In the genomic region with DNA sequence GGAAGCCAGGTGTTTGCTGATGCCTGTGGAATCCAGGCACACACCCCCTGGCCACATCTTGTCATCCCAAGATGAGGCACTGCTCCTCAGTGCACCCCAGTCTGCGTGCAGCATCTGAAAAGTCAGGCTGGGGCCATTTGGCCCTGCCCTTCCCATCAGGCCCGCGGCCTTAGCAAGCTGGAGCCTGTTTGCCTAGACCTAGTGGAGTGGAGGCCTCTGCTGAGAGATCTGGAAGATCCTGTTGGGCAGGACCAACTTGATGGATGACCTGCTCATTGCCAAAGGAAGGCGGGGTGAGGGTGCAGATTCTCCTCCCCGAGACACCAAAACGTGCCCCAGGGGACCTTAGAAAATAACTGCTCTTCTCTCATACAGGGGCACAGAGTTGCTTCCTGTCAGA, we compare ENCODE assay signal across 16 cellular contexts.
DNase-seq lines count a peak whose midpoint lies in the region; ATAC-seq and TF ChIP-seq lines count a peak whose summit lies in the region.
"Had no signal": no experiment of that assay in that cellular context is flagged by ENCODE, and none has a peak within 500 bp of the region (broad histone marks: within the 10 kb centered on the region; RNA-seq: fewer than 3 reads in every experiment).

No MANE protein-coding gene starts in this region.

- H3K4me1 ChIP-seq in BLaER1 (peaks cover 54% of the 10 kb centered on the region), GM23338 (ENCODE audit: insufficient read depth) (no peaks in the 10 kb centered on the region; the same call in 1 of the 2 replicates)
- H3K4me1 ChIP-seq: esophagus muscularis mucosa had no signal

- H3K4me2 ChIP-seq in BLaER1 (peak overlapping the region; percentile 89), GM23338 (no peak overlapping the region)

- H3K4me3 ChIP-seq in BLaER1: no peak overlapping the region
- no peak overlapping the region for H3K4me3 ChIP-seq in GM23338
- H3K4me3 ChIP-seq: esophagus muscularis mucosa, SK-N-MC had no signal

- H2AFZ ChIP-seq in GM23338: no peak overlapping the region

- H3K9me3 ChIP-seq in BLaER1: peaks cover 8% of the 10 kb centered on the region
- H3K9me3 ChIP-seq: esophagus muscularis mucosa had no signal

- H3K36me3 ChIP-seq in BLaER1 (no peaks in the 10 kb centered on the region), GM23338 (ENCODE audit: insufficient read depth) (no peaks in the 10 kb centered on the region)
- H3K36me3 ChIP-seq: esophagus muscularis mucosa had no signal

- no peak overlapping the region for H3K9ac ChIP-seq in BLaER1

- H3K9me3 Mint-ChIP-seq in GM23338 (no peaks in the 10 kb centered on the region; the same call in 2 of the 3 replicates), WTC11 (peaks cover 12% of the 10 kb centered on the region)

- H4K20me1 ChIP-seq in BLaER1 (no peaks in the 10 kb centered on the region), GM23338 (replicated peaks; ENCODE audit: insufficient read depth) (no peaks in the 10 kb centered on the region)

- no peaks in the 10 kb centered on the region for H3K9me2 ChIP-seq in GM23338 (ENCODE audit: insufficient read depth)

- H3K27me3 ChIP-seq in BLaER1 (no peaks in the 10 kb centered on the region), GM23338 (ENCODE audit: insufficient read depth) (no peaks in the 10 kb centered on the region)
- H3K27me3 ChIP-seq: esophagus muscularis mucosa had no signal

- H3F3A ChIP-seq in GM23338 (replicated peaks; ENCODE audit: low read depth): no peaks in the 10 kb centered on the region

- H3K27me3 Mint-ChIP-seq in GM23338 (ENCODE audit: insufficient read depth, low read depth, poor library complexity) (no peaks in the 10 kb centered on the region), WTC11 (ENCODE audit: low read depth) (no peaks in the 10 kb centered on the region)
- H3K27me3 Mint-ChIP-seq: CD4-positive, alpha-beta memory T cell had no signal

- CTCF ChIA-PET in WTC11 (lab: Charles Lee): no interaction called here

- H3K27ac ChIP-seq in BLaER1 (peak overlapping the region; percentile 32; the same call in 1 of the 2 replicates), GM23338 (ENCODE audit: low read depth) (no peak overlapping the region)
- H3K27ac ChIP-seq: esophagus muscularis mucosa, SK-N-MC had no signal

- TF ChIP-seq CTCF in GM23338 (conservative IDR thresholded peaks at IDR 0.05; ENCODE audit: low read depth in 2 of 2) (no peak), WTC11 (IDR thresholded peaks at IDR 0.05) (no peak)

- DNase-seq in GM23338 (ENCODE audit: low spot score) (no peak), WTC11 (ENCODE audit: low spot score) (no peak), islet precursor cell (peak; percentile 87), NCI-H1105 treated with DMSO at 0.1 percent for 48 hours (lab: John Stamatoyannopoulos, UW) (no peak), NCI-H82 treated with DMSO at 0.1 percent for 48 hours (lab: John Stamatoyannopoulos, UW; ENCODE audit: unreplicated experiment) (no peak)
- DNase-seq: activated CD4-positive, CD25-positive, alpha-beta regulatory T cell treated with anti-CD3 and anti-CD28 coated beads, Interleukin-2, amount 50 U/mL, for 72 hours; activated naive CD4-positive, alpha-beta T cell; CD4-positive, alpha-beta memory T cell; MV-4-11; NCI-H82; stimulated activated naive CD8-positive, alpha-beta T cell treated with anti-CD3 and anti-CD28 coated beads, Interleukin-15, Interleukin-2, amounts not matched to agents 100 U/mL and 50 U/mL, for 24 hours had no signal

- peaks cover 13% of the 10 kb centered on the region for H3K4me1 Mint-ChIP-seq in GM23338
- peaks cover 19% of the 10 kb centered on the region for H3K4me1 Mint-ChIP-seq in WTC11

- H3K27ac Mint-ChIP-seq in GM23338: no peak overlapping the region
- no peak overlapping the region for H3K27ac Mint-ChIP-seq in WTC11

- H3K79me2 ChIP-seq in GM23338 (replicated peaks; ENCODE audit: insufficient read depth): no peaks in the 10 kb centered on the region

- POLR2A ChIA-PET in WTC11 (lab: Charles Lee): no interaction called here

- H3K4me3 Mint-ChIP-seq in GM23338: no peak overlapping the region
- no peak overlapping the region for H3K4me3 Mint-ChIP-seq in WTC11
- H3K4me3 Mint-ChIP-seq: CD4-positive, alpha-beta memory T cell had no signal

- H3K36me3 Mint-ChIP-seq in GM23338 (ENCODE audit: low read depth) (no peaks in the 10 kb centered on the region), WTC11 (peaks cover 11% of the 10 kb centered on the region; the same call in 1 of the 2 replicates)
- H3K36me3 Mint-ChIP-seq: CD4-positive, alpha-beta memory T cell had no signal

- ATAC-seq in GM23338 (peak; percentile 55), WTC11 (peak; percentile 66), GM21381 (IDR thresholded peaks at IDR 0.05; ENCODE audit: unreplicated experiment) (no peak), HG02759 (IDR thresholded peaks at IDR 0.05; ENCODE audit: unreplicated experiment) (no peak)
- ATAC-seq: stimulated activated naive CD8-positive, alpha-beta T cell treated with anti-CD3 and anti-CD28 coated beads, Interleukin-15, Interleukin-2, amounts not matched to agents 100 U/mL and 50 U/mL, for 24 hours had no signal

TF ChIP-seq in GM23338, 12 proteins besides CTCF, POLR2A, EP300 and RAD21:
- TF ChIP-seq, protein P1, sequence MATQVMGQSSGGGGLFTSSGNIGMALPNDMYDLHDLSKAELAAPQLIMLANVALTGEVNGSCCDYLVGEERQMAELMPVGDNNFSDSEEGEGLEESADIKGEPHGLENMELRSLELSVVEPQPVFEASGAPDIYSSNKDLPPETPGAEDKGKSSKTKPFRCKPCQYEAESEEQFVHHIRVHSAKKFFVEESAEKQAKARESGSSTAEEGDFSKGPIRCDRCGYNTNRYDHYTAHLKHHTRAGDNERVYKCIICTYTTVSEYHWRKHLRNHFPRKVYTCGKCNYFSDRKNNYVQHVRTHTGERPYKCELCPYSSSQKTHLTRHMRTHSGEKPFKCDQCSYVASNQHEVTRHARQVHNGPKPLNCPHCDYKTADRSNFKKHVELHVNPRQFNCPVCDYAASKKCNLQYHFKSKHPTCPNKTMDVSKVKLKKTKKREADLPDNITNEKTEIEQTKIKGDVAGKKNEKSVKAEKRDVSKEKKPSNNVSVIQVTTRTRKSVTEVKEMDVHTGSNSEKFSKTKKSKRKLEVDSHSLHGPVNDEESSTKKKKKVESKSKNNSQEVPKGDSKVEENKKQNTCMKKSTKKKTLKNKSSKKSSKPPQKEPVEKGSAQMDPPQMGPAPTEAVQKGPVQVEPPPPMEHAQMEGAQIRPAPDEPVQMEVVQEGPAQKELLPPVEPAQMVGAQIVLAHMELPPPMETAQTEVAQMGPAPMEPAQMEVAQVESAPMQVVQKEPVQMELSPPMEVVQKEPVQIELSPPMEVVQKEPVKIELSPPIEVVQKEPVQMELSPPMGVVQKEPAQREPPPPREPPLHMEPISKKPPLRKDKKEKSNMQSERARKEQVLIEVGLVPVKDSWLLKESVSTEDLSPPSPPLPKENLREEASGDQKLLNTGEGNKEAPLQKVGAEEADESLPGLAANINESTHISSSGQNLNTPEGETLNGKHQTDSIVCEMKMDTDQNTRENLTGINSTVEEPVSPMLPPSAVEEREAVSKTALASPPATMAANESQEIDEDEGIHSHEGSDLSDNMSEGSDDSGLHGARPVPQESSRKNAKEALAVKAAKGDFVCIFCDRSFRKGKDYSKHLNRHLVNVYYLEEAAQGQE (IDR thresholded peaks at IDR 0.05; ENCODE audit: unreplicated experiment): no peak
- TF ChIP-seq ZNF114 (CRISPR knock-in tag; IDR thresholded peaks at IDR 0.05): no peak
- no peak for TF ChIP-seq ZNF331 (CRISPR knock-in tag; IDR thresholded peaks at IDR 0.05; ENCODE audit: low read depth)

TF ChIP-seq in WTC11, 78 proteins besides CTCF, POLR2A, EP300 and RAD21:
- TF ChIP-seq RELA (CRISPR knock-in tag; IDR thresholded peaks at IDR 0.05; ENCODE audit: borderline replicate concordance) (no peak), TCF7 (CRISPR knock-in tag; IDR thresholded peaks at IDR 0.05; ENCODE audit: low read depth) (no peak), PRRX2 (CRISPR knock-in tag; IDR thresholded peaks at IDR 0.05) (no peak)
- TF ChIP-seq, protein P2, sequence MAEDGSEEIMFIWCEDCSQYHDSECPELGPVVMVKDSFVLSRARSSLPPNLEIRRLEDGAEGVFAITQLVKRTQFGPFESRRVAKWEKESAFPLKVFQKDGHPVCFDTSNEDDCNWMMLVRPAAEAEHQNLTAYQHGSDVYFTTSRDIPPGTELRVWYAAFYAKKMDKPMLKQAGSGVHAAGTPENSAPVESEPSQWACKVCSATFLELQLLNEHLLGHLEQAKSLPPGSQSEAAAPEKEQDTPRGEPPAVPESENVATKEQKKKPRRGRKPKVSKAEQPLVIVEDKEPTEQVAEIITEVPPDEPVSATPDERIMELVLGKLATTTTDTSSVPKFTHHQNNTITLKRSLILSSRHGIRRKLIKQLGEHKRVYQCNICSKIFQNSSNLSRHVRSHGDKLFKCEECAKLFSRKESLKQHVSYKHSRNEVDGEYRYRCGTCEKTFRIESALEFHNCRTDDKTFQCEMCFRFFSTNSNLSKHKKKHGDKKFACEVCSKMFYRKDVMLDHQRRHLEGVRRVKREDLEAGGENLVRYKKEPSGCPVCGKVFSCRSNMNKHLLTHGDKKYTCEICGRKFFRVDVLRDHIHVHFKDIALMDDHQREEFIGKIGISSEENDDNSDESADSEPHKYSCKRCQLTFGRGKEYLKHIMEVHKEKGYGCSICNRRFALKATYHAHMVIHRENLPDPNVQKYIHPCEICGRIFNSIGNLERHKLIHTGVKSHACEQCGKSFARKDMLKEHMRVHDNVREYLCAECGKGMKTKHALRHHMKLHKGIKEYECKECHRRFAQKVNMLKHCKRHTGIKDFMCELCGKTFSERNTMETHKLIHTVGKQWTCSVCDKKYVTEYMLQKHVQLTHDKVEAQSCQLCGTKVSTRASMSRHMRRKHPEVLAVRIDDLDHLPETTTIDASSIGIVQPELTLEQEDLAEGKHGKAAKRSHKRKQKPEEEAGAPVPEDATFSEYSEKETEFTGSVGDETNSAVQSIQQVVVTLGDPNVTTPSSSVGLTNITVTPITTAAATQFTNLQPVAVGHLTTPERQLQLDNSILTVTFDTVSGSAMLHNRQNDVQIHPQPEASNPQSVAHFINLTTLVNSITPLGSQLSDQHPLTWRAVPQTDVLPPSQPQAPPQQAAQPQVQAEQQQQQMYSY (CRISPR knock-in tag; IDR thresholded peaks at IDR 0.05): no peak
- TF ChIP-seq, protein P3, sequence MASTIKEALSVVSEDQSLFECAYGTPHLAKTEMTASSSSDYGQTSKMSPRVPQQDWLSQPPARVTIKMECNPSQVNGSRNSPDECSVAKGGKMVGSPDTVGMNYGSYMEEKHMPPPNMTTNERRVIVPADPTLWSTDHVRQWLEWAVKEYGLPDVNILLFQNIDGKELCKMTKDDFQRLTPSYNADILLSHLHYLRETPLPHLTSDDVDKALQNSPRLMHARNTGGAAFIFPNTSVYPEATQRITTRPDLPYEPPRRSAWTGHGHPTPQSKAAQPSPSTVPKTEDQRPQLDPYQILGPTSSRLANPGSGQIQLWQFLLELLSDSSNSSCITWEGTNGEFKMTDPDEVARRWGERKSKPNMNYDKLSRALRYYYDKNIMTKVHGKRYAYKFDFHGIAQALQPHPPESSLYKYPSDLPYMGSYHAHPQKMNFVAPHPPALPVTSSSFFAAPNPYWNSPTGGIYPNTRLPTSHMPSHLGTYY (CRISPR knock-in tag; IDR thresholded peaks at IDR 0.05): no peak

Comparison
In these comparisons a context has a peak if more than half of its experiments do, and no peak if none do; other contexts are left out.
1. ATAC-seq: peak in GM23338 (single experiment) and WTC11 (single experiment); none in GM21381 (single experiment) and HG02759 (single experiment).